ENCODE assay signal across 1 cellular context in the genomic region with DNA sequence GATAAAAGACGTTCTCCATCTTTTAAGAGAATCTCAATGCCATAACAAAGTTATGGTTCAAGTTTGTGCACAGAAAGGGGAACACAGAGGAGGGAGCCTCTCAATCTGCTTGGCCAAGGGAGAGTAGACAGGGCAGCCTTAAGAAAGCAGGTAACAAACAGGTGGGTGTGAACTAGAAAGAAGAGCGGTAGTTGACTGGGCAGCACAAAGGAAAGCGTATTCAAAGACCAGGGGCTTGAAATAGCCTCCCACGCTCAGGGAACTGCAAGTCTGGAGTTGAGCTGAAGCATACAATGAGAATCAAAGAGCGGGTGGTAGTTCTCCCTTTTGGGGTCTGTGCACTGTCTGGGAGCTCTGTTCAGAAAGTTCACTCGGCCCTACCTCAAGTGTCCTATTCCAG.
TF ChIP-seq lines count a peak whose summit lies in the region.

No MANE protein-coding gene starts in this region.

TF ChIP-seq in GM12878, 131 proteins besides CTCF, POLR2A, EP300 and RAD21 (continued from another document):
- 0 out of 2 replicates have a peak, but pooled peaks have one; percentile 23 for TF ChIP-seq ZBTB11 (CRISPR knock-in tag; IDR thresholded peaks at IDR 0.05)
